In genomic region chr14:92154283-92154942, GRCh38 we compare ENCODE assay signal across 1 cellular context.
TF ChIP-seq lines count a peak whose summit lies in the region.

No MANE protein-coding gene starts in this region.

TF ChIP-seq in HepG2, 621 proteins besides CTCF, POLR2A, EP300 and RAD21:
- TF ChIP-seq CSRNP1 (CRISPR knock-in tag; IDR thresholded peaks at IDR 0.05) (no peak), SOX5 (CRISPR knock-in tag; IDR thresholded peaks at IDR 0.05; ENCODE audit: borderline replicate concordance) (peak; percentile 68; the same call in 1 of the 2 replicates), ZFAT (CRISPR knock-in tag; conservative IDR thresholded peaks at IDR 0.05) (no peak), FOXA3 (CRISPR knock-in tag; IDR thresholded peaks at IDR 0.05) (peak; percentile 34; the same call in 1 of the 2 replicates), SOX13 (IDR thresholded peaks at IDR 0.05) (no peak), SOX13 (CRISPR knock-in tag; conservative IDR thresholded peaks at IDR 0.05 in 1 of 2, IDR thresholded peaks at IDR 0.05 in 1 of 2) (peak in 1 of 2 experiments; percentile 82; a peak in 2 of 4 replicates)
